Comparison of ENCODE assay signal across 1 cellular context in the genomic region with DNA sequence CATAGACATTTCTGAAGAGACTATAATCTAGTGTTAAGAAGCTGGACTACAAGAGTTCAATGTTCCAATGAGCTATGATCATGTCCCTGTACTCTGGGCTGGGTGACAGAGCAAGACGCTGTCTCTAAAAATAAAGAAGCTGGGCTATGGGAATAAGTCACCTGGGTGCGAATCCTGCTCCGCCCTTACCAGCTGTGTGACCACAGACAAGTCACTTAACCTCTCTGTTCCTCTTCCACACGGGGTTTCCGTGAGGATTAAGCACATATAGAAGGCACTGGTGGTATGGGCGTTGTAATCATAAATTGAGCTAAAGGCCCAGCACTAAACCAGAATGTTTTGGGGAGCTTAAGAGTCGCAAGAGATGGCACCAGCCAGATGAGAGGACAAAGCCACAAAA.
A peak's percentile ranks its signal among the peaks of the same experiment; 100 is the strongest.
TF ChIP-seq lines count a peak whose summit lies in the region.

No MANE protein-coding gene starts in this region.

TF ChIP-seq in H1, 55 proteins besides CTCF, POLR2A, EP300 and RAD21:
- TF ChIP-seq KDM1A (IDR thresholded peaks at IDR 0.05; ENCODE audit: borderline replicate concordance, low read length) (peak; percentile 41; the same call in 1 of the 2 replicates), SP1 (IDR thresholded peaks at IDR 0.05; ENCODE audit: low read depth, low read length) (no peak)
TF ChIP-seq in H1: peak in this region for 1.
